1 cellular context compared by ENCODE assay signal in the genomic region with DNA sequence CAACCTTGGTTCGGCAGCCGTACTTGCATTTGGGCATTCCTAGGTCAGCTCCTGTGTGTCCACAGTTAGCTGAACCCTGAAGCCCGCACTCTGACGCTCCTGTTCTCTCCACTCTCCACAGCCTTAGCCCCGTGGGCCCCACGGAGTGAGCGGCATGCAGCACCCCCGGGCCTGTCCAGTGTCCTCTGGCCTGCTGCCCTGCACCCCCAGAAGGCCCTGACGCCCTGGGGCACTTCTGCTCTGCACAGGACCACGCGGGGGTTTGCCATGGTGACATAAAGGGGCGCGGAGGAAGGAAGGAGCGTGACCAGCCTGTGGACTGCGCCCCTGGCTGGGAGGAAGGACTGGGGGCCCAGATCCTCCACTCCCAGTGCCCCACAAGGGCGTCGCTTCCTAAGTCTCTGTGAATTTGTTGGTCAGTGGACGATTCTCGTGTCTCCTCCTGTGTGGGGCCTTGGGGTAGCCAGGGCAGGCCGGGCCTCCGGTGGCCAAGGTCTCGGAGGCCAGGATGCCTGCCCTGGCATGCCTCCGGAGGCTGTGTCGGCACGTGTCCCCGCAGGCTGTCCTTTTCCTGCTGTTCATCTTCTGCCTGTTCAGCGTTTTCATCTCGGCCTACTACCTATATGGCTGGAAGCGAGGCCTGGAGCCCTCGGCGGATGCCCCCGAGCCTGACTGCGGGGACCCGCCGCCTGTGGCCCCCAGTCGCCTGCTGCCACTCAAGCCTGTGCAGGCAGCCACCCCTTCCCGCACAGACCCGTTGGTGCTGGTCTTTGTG.
TF ChIP-seq lines count a peak whose summit lies in the region.

No MANE protein-coding gene starts in this region.

TF ChIP-seq in A549, 52 proteins besides CTCF, POLR2A, EP300 and RAD21:
- TF ChIP-seq ESRRA (IDR thresholded peaks at IDR 0.05; ENCODE audit: borderline replicate concordance, low read length) (no peak), MAFK (IDR thresholded peaks at IDR 0.05; ENCODE audit: partially characterized antibody) (peak; percentile 34), E2F6 (IDR thresholded peaks at IDR 0.05; ENCODE audit: borderline replicate concordance, low read depth) (no peak)
